ENCODE assay signal across 1 cellular context in the genomic region with DNA sequence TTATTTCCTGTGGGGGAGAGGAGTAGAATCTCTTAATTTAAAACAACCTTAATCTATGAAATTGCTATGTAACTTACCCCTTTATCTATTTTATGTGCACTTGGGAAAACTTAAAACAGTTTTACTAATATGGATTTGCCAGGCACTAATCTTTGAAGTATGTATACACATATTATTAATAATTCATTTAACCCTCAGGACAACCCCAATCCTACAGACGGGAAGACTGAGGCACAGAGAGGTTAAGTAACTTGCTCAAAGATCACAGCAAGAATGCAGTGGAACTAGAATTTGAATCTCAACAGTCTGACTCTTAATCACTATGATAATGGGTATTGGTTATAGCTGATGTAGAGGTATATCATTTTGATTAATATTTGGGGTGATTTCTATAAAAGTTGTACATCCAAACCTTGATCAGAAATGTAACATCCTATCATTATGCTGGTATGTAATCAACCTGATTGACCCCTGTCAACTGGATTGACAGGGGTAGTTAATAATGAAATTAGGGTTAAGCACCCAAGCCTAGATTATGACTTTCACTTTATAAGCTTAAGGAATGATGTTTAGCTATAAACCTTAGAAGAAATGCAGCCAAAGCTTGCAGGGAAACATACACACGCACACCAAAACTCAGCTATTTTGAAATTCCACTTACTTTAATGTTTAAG.
TF ChIP-seq lines count a peak whose summit lies in the region.

No MANE protein-coding gene starts in this region.

TF ChIP-seq in SK-N-SH treated with all-trans-retinoic acid at 6 μM for 48 hours, 23 proteins besides CTCF, POLR2A, EP300 and RAD21 (continued from another document):
- TF ChIP-seq, protein P1, sequence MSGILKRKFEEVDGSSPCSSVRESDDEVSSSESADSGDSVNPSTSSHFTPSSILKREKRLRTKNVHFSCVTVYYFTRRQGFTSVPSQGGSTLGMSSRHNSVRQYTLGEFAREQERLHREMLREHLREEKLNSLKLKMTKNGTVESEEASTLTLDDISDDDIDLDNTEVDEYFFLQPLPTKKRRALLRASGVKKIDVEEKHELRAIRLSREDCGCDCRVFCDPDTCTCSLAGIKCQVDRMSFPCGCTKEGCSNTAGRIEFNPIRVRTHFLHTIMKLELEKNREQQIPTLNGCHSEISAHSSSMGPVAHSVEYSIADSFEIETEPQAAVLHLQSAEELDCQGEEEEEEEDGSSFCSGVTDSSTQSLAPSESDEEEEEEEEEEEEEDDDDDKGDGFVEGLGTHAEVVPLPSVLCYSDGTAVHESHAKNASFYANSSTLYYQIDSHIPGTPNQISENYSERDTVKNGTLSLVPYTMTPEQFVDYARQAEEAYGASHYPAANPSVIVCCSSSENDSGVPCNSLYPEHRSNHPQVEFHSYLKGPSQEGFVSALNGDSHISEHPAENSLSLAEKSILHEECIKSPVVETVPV (CRISPR knock-in tag; IDR thresholded peaks at IDR 0.05) = no peak
- TF ChIP-seq PPARA (CRISPR knock-in tag; IDR thresholded peaks at IDR 0.05; ENCODE audit: borderline replicate concordance) = no peak
- TF ChIP-seq ZC3H10 (CRISPR knock-in tag; IDR thresholded peaks at IDR 0.05) = no peak
- TF ChIP-seq, protein P2, sequence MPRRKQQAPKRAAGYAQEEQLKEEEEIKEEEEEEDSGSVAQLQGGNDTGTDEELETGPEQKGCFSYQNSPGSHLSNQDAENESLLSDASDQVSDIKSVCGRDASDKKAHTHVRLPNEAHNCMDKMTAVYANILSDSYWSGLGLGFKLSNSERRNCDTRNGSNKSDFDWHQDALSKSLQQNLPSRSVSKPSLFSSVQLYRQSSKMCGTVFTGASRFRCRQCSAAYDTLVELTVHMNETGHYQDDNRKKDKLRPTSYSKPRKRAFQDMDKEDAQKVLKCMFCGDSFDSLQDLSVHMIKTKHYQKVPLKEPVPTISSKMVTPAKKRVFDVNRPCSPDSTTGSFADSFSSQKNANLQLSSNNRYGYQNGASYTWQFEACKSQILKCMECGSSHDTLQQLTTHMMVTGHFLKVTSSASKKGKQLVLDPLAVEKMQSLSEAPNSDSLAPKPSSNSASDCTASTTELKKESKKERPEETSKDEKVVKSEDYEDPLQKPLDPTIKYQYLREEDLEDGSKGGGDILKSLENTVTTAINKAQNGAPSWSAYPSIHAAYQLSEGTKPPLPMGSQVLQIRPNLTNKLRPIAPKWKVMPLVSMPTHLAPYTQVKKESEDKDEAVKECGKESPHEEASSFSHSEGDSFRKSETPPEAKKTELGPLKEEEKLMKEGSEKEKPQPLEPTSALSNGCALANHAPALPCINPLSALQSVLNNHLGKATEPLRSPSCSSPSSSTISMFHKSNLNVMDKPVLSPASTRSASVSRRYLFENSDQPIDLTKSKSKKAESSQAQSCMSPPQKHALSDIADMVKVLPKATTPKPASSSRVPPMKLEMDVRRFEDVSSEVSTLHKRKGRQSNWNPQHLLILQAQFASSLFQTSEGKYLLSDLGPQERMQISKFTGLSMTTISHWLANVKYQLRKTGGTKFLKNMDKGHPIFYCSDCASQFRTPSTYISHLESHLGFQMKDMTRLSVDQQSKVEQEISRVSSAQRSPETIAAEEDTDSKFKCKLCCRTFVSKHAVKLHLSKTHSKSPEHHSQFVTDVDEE (CRISPR knock-in tag; IDR thresholded peaks at IDR 0.05) = no peak
- no peak for TF ChIP-seq ESRRG (CRISPR knock-in tag; IDR thresholded peaks at IDR 0.05)
- no peak for TF ChIP-seq ISL1 (CRISPR knock-in tag; IDR thresholded peaks at IDR 0.05)
- TF ChIP-seq, protein P3, sequence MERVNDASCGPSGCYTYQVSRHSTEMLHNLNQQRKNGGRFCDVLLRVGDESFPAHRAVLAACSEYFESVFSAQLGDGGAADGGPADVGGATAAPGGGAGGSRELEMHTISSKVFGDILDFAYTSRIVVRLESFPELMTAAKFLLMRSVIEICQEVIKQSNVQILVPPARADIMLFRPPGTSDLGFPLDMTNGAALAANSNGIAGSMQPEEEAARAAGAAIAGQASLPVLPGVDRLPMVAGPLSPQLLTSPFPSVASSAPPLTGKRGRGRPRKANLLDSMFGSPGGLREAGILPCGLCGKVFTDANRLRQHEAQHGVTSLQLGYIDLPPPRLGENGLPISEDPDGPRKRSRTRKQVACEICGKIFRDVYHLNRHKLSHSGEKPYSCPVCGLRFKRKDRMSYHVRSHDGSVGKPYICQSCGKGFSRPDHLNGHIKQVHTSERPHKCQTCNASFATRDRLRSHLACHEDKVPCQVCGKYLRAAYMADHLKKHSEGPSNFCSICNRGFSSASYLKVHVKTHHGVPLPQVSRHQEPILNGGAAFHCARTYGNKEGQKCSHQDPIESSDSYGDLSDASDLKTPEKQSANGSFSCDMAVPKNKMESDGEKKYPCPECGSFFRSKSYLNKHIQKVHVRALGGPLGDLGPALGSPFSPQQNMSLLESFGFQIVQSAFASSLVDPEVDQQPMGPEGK (CRISPR knock-in tag; IDR thresholded peaks at IDR 0.05; ENCODE audit: borderline replicate concordance) = no peak
